In the genomic region with DNA sequence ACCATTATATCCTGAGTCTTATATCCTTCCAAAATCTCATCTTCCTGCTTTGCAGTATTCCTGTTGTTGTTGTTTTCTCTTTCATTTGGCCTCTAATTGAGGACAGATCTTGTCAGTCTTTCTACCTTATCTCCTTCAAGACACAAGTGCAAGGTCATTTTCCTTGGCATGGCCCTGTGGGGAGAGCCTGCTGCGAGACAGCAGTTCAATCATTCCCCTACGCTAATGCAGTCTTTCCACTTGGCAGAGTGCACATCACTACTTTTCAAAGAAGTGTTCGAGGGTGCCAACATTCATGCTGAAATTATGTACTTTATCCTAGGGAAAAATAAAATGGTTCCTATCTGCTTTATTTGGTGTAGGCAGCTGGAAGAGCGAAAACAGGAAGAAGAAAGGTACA, we compare ENCODE assay signal across 28 cellular contexts.
A peak's percentile ranks its signal among the peaks of the same experiment; 100 is the strongest.
DNase-seq lines count a peak whose midpoint lies in the region; ATAC-seq, FAIRE-seq and TF ChIP-seq lines count a peak whose summit lies in the region.
"Had no signal": no experiment of that assay in that cellular context is flagged by ENCODE, and none has a peak within 500 bp of the region (broad histone marks: within the 10 kb centered on the region; RNA-seq: fewer than 3 reads in every experiment).

No MANE protein-coding gene starts in this region.

- TF ChIP-seq POLR2A in breast epithelium (IDR thresholded peaks at IDR 0.05), result no peak
- no peak for TF ChIP-seq POLR2A in adrenal gland (IDR thresholded peaks at IDR 0.05)
- no peak for TF ChIP-seq POLR2A in prostate gland (IDR thresholded peaks at IDR 0.05)

- no peak overlapping the region for H3K27ac Mint-ChIP-seq in MCF 10A (ENCODE audit: low read depth, unreplicated experiment)
- H3K27ac Mint-ChIP-seq: CD14-positive monocyte; CD4-positive, alpha-beta memory T cell; CD4-positive, CD25-positive, alpha-beta regulatory T cell; CD8-positive, alpha-beta memory T cell had no signal

- WGBS in adrenal gland, 4 donors, result 21 to 53% (median 48%) methylated on average over 4 of the region's 4 CpGs
- 61% methylated on average over 4 of the region's 4 CpGs for WGBS in prostate gland

- H3K4me3 ChIP-seq in breast epithelium (no peak overlapping the region), adrenal gland (no peak overlapping the region), prostate gland (no peak overlapping the region)
- H3K4me3 ChIP-seq: A549, BLaER1, GM12878 had no signal

- H3K9me3 ChIP-seq in breast epithelium (no peaks in the 10 kb centered on the region), adrenal gland (replicated peaks in 1 of 3) (no peaks in the 10 kb centered on the region), prostate gland (no peaks in the 10 kb centered on the region)
- H3K9me3 ChIP-seq: A549, BE2C, BLaER1 had no signal

- H3K4me1 Mint-ChIP-seq in MCF 10A (ENCODE audit: insufficient read depth, unreplicated experiment), result no peaks in the 10 kb centered on the region
- H3K4me1 Mint-ChIP-seq in activated T-cell treated with anti-CD3 and anti-CD28 coated beads, Interleukin-2, amount 50 U/mL, for 4 hours (ENCODE audit: low read depth), result no peaks in the 10 kb centered on the region
- H3K4me1 Mint-ChIP-seq: CD4-positive, alpha-beta memory T cell; CD4-positive, CD25-positive, alpha-beta regulatory T cell; CD8-positive, alpha-beta memory T cell had no signal

- H3K4me1 ChIP-seq in breast epithelium, result no peaks in the 10 kb centered on the region
- peaks cover 0 to 9% of the 10 kb centered on the region in 2 donors for H3K4me1 ChIP-seq in adrenal gland (replicated peaks in 1 of 2)
- H3K4me1 ChIP-seq in prostate gland (replicated peaks), result no peaks in the 10 kb centered on the region
- H3K4me1 ChIP-seq: A549, BLaER1 had no signal

- H3K27ac ChIP-seq in breast epithelium (peak overlapping the region; percentile 32 to 57), adrenal gland (peak overlapping the region in 2 of 5 donors; percentile 15 to 27), prostate gland (no peak overlapping the region)
- H3K27ac ChIP-seq: 22Rv1, A549, BLaER1 had no signal

- H3K27me3 ChIP-seq in breast epithelium (no peaks in the 10 kb centered on the region), adrenal gland (no peaks in the 10 kb centered on the region), prostate gland (replicated peaks; ENCODE audit: insufficient read depth) (no peaks in the 10 kb centered on the region)
- H3K27me3 ChIP-seq: BE2C, BLaER1 had no signal

- H3K27me3 Mint-ChIP-seq in MCF 10A (ENCODE audit: insufficient read depth, unreplicated experiment), result peaks cover 14% of the 10 kb centered on the region
- no peaks in the 10 kb centered on the region for H3K27me3 Mint-ChIP-seq in activated T-cell treated with anti-CD3 and anti-CD28 coated beads, Interleukin-2, amount 50 U/mL, for 4 hours (ENCODE audit: low read depth)
- H3K27me3 Mint-ChIP-seq: CD4-positive, CD25-positive, alpha-beta regulatory T cell had no signal

- no TSS peak for BruUV-seq in MCF 10A (replicated peaks; lab: Mats Ljungman, UMichigan)

- FAIRE-seq in GM19239 (lab: Jason Lieb, UNC), result no peak
- FAIRE-seq: A549, GM12878, GM12892, GM18507 had no signal

- no peaks in the 10 kb centered on the region for H3K9me3 Mint-ChIP-seq in MCF 10A (ENCODE audit: unreplicated experiment)
- H3K9me3 Mint-ChIP-seq in activated T-cell treated with anti-CD3 and anti-CD28 coated beads, Interleukin-2, amount 50 U/mL, for 4 hours, result no peaks in the 10 kb centered on the region
- H3K9me3 Mint-ChIP-seq: CD4-positive, alpha-beta memory T cell; CD4-positive, CD25-positive, alpha-beta regulatory T cell; CD8-positive, alpha-beta memory T cell had no signal

- peak; percentile 58 for ATAC-seq in omental fat pad (ENCODE audit: low FRiP score)
- no peak for ATAC-seq in activated T-cell treated with anti-CD3 and anti-CD28 coated beads, Interleukin-2, amount 50 U/mL, for 4 hours
- ATAC-seq: A549, GM12878 had no signal

- no peaks in the 10 kb centered on the region for H3K36me3 Mint-ChIP-seq in MCF 10A (ENCODE audit: insufficient read depth, unreplicated experiment)
- no peaks in the 10 kb centered on the region for H3K36me3 Mint-ChIP-seq in activated T-cell treated with anti-CD3 and anti-CD28 coated beads, Interleukin-2, amount 50 U/mL, for 4 hours (ENCODE audit: insufficient read depth)
- H3K36me3 Mint-ChIP-seq: CD14-positive monocyte; CD4-positive, alpha-beta memory T cell; CD4-positive, CD25-positive, alpha-beta regulatory T cell; CD8-positive, alpha-beta memory T cell had no signal

- CTCF ChIA-PET in MCF 10A (lab: Yijun Ruan, JAX), result interaction anchor here (1.3 kb wide), 1 partner anchor 94 kb away, joined by 5 read pairs; no protein-coding TSS in a partner anchor

- intact Hi-C loops in breast epithelium (cut with DNase I; ENCODE audit: low total_unique reads) (no loop called here), MCF 10A (cut with micrococcal nuclease) (no loop called here), adrenal gland (cut with DNase I) (no loop called here), prostate gland (cut with DNase I) (no loop called here)

- TF ChIP-seq CTCF in breast epithelium (IDR thresholded peaks at IDR 0.05) (no peak), MCF 10A (IDR thresholded peaks at IDR 0.05; ENCODE audit: unreplicated experiment) (no peak), adrenal gland (IDR thresholded peaks at IDR 0.05) (no peak), omental fat pad (IDR thresholded peaks at IDR 0.05) (no peak), prostate gland (IDR thresholded peaks at IDR 0.05) (no peak)

- H3K36me3 ChIP-seq in breast epithelium, result no peaks in the 10 kb centered on the region
- no peaks in the 10 kb centered on the region for H3K36me3 ChIP-seq in adrenal gland (replicated peaks in 1 of 2)
- no peaks in the 10 kb centered on the region for H3K36me3 ChIP-seq in prostate gland
- H3K36me3 ChIP-seq: BE2C, BLaER1 had no signal

- no peak overlapping the region for H3K4me3 Mint-ChIP-seq in MCF 10A (ENCODE audit: unreplicated experiment)
- H3K4me3 Mint-ChIP-seq in activated T-cell treated with anti-CD3 and anti-CD28 coated beads, Interleukin-2, amount 50 U/mL, for 4 hours, result no peak overlapping the region
- H3K4me3 Mint-ChIP-seq: CD14-positive monocyte; CD4-positive, alpha-beta memory T cell; CD4-positive, CD25-positive, alpha-beta regulatory T cell; CD8-positive, alpha-beta memory T cell had no signal

- POLR2A ChIA-PET in MCF 10A (lab: Yijun Ruan, JAX), result no interaction called here

- DNase-seq in breast epithelium (ENCODE audit: low spot score in 2 of 2) (no peak), MCF 10A (ENCODE audit: unreplicated experiment) (no peak), adrenal gland (peak in 5 of 7 donors; percentile 29 to 63 (median 40)), omental fat pad (ENCODE audit: low spot score) (no peak), pons (ENCODE audit: low spot score) (peak; percentile 31), prostate gland (ENCODE audit: low spot score) (no peak), GM19239 (ENCODE audit: insufficient read length, low spot score) (no peak)
- DNase-seq in activated T-cell treated with anti-CD3 and anti-CD28 coated beads, Interleukin-2, amount 50 U/mL, for 4 hours, result no peak
- DNase-seq: BE2C; C1 segment of cervical spinal cord; CD4-positive, alpha-beta memory T cell; CD4-positive, CD25-positive, alpha-beta regulatory T cell; CD8-positive, alpha-beta memory T cell; COR-L47; DMS 273 treated with DMSO at 0.1 percent for 48 hours; DMS153; DMS53; DMS79; DND-41; EL; GDM1 had no signal

Comparison
In these comparisons a context has a peak if more than half of its experiments do, and no peak if none do; other contexts are left out.
1. DNase-seq: peak in adrenal gland (5 of 7) and pons (single experiment); none in breast epithelium (0 of 2), MCF 10A (single experiment), omental fat pad (single experiment), prostate gland (single experiment), GM19239 (single experiment) and activated T-cell treated with anti-CD3 and anti-CD28 coated beads, Interleukin-2, amount 50 U/mL, for 4 hours (single experiment).
2. H3K27ac ChIP-seq: peak in breast epithelium (2 of 2); none in prostate gland (0 of 2).